Comparison of ENCODE assay signal across 19 cellular contexts in the genomic region with DNA sequence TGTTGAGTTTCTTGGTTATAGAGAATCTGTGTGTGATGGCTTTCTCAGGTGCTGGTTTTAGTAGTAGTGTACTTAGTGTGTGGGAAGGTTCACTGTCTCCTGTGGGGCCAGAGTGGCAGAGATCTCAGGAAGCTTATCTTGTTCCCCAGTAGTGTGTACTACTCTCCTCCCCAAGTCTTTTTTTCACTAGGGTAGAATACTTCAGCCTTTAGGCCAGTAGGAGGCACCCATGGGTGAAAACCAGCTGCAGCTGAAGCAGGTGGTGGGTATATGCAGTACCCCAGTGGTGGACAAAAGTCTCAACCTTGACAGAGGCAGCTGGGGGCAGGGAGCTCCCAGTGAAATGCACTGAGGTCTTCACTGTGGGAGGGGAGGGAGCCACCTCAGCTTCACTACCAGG.
"Had no signal": no experiment of that assay in that cellular context is flagged by ENCODE, and none has a peak within 500 bp of the region (broad histone marks: within the 10 kb centered on the region; RNA-seq: fewer than 3 reads in every experiment).

No MANE protein-coding gene starts in this region.

- DNase-seq: activated CD4-positive, alpha-beta memory T cell treated with anti-CD3 and anti-CD28 coated beads for 36 hours; activated CD8-positive, alpha-beta memory T cell treated with anti-CD3 and anti-CD28 coated beads, Interleukin-2, amount 10 ng/mL, durations not matched to agents 7 days and 5 days; activated naive CD4-positive, alpha-beta T cell treated with anti-CD3 and anti-CD28 coated beads for 36 hours; activated T-cell treated with anti-CD3 and anti-CD28 coated beads, Interleukin-2, amount 50 U/mL, for 1 hour; left colon; naive B cell; stimulated activated CD4-positive, alpha-beta T cell treated with anti-CD3 and anti-CD28 coated beads, Interleukin-2, amount 100 ng/mL, for 48 hours; tibial artery; uterus had no signal

- H3K9me3 ChIP-seq: tibial artery, uterus had no signal

- H2AFZ ChIP-seq: neural progenitor cell, parathyroid adenoma had no signal

- ATAC-seq: activated CD8-positive, alpha-beta memory T cell treated with anti-CD3 and anti-CD28 coated beads, Interleukin-2, amount 10 ng/mL, durations not matched to agents 7 days and 5 days; esophagus mucosa; left colon; stimulated activated memory B cell treated with anti-CD40 and anti-IgM and Interleukin-4, amounts not matched to agents 10 μg/mL and 1 μg/mL and 100 μg/mL, for 72 hours had no signal

- H3K27ac ChIP-seq: ascending aorta, neural progenitor cell, parathyroid adenoma, tibial artery, uterus, VCaP had no signal

- H3K4me3 ChIP-seq: ascending aorta, lung, neural progenitor cell, tibial artery, uterus had no signal

- H3K27me3 ChIP-seq: ascending aorta, neural progenitor cell, tibial artery, uterus had no signal

- H3K9ac ChIP-seq: neural progenitor cell, parathyroid adenoma had no signal

- H3K36me3 ChIP-seq: neural progenitor cell, uterus had no signal

- H3K4me2 ChIP-seq: neural progenitor cell had no signal

- FAIRE-seq: bronchial epithelial cell, endometrium, islet of Langerhans had no signal

- H3K4me1 ChIP-seq: ascending aorta, neural progenitor cell, parathyroid adenoma, tibial artery, uterus had no signal
